In the genomic region with DNA sequence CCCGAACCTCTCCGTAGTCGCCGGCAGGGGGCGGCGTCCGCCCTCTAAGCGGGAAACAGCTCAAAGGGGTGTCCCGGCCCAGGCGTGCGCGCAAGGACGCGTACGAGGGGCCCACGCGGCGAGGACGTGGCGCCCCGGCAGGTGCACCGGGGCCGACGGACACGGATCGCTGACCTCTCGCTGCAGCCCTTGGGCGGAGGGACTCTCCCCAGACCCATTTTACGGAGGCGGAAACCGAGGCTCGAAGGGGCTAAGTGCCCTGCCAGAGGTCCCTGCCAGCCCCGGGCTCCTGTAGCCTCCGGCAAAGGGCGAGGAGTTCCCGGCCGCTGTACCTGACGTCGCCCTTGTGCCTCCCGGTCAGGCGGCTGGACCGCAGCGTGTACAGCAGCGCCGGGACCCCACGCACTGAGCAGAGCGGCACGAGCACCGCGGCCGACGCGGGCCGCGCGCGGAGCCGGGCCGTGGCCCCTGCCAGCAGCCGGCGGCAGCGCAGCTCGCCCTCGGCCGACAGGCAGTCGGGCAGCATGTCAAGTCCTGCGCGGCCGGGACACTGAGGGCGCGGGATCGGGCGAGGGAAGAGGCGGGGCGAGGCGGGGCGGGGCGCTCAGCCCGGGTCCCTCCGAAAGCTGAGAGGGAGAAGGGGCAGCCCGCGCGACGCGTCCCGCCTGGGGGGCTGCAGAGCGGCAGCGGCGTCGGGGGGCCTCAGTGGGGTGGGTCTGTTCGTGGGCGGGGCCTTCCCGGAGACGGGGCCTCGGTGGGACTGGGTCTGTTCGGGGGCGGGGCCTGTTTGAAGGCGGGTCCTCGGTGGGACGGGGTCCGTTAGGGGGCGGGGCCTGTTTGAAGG, we compare ENCODE assay signal across 8 cellular contexts. TPM values are rescaled to one million over a fixed set of nuclear protein-coding genes. Genes with fewer than 3 reads are reported as not detected.
DNase-seq lines count a peak whose midpoint lies in the region; ATAC-seq and TF ChIP-seq lines count a peak whose summit lies in the region.

A gene with protein sequence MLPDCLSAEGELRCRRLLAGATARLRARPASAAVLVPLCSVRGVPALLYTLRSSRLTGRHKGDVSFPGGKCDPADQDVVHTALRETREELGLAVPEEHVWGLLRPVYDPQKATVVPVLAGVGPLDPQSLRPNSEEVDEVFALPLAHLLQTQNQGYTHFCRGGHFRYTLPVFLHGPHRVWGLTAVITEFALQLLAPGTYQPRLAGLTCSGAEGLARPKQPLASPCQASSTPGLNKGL (minus strand): TSS at position 552 of the 844 bp plus-strand sequence. CDS start 26 bp downstream, at position 526.

- TF ChIP-seq CTCF in DND-41 (IDR thresholded peaks at IDR 0.05; ENCODE audit: borderline replicate concordance, extremely low read depth, low read length, poor library complexity, severe bottlenecking) = peak; percentile 94

- H3K4me1 ChIP-seq in DND-41 (ENCODE audit: insufficient read depth, low read length) (peaks cover 66% of the 10 kb centered on the region), SJSA1 (replicated peaks) (peaks cover 23% of the 10 kb centered on the region)

- H3K27ac Mint-ChIP-seq in activated naive CD4-positive, alpha-beta T cell treated with anti-CD3 and anti-CD28 coated beads for 36 hours = peak within 1 kb of the TSS; percentile 90

- H3K27me3 ChIP-seq in DND-41 (ENCODE audit: insufficient read depth, low read length, poor library complexity) = no peaks in the 10 kb centered on the region
- no peaks in the 10 kb centered on the region for H3K27me3 ChIP-seq in SJSA1 (replicated peaks)

- no peaks in the 10 kb centered on the region for H4K20me1 ChIP-seq in DND-41 (ENCODE audit: insufficient read depth, low read length)

- H3K36me3 ChIP-seq in DND-41 (ENCODE audit: insufficient read depth, low read length) (peaks cover 25% of the 10 kb centered on the region), SJSA1 (0 out of 2 replicates have a peak, but pooled peaks cover 5% of the 10 kb centered on the region)

- H3K79me2 ChIP-seq in DND-41 (ENCODE audit: insufficient read depth, low read length) = peaks cover 25% of the 10 kb centered on the region

- H3K27me3 Mint-ChIP-seq in activated naive CD4-positive, alpha-beta T cell treated with anti-CD3 and anti-CD28 coated beads for 36 hours (ENCODE audit: low read depth) = no peaks in the 10 kb centered on the region

- H3K4me3 Mint-ChIP-seq in activated naive CD4-positive, alpha-beta T cell treated with anti-CD3 and anti-CD28 coated beads for 36 hours = peak within 1 kb of the TSS; percentile 85

- peak within 1 kb of the TSS; percentile 97 for H3K27ac ChIP-seq in DND-41 (ENCODE audit: low read length)
- peak within 1 kb of the TSS; percentile 38 for H3K27ac ChIP-seq in SJSA1
- peak within 1 kb of the TSS; percentile 85 for H3K27ac ChIP-seq in temporal lobe (ENCODE audit: low read depth, low read length)

- CTCF ChIA-PET in activated naive CD4-positive, alpha-beta T cell treated with anti-CD3 and anti-CD28 coated beads for 36 hours (lab: Charles Lee) = interaction anchor here (0.6 to 4.2 kb wide), 12 partner anchors 10 to 278 kb away, joined by 3 to 46 read pairs (median 5); a partner anchor contains a TSS

- H3K9me3 Mint-ChIP-seq in activated naive CD4-positive, alpha-beta T cell treated with anti-CD3 and anti-CD28 coated beads for 36 hours = no peaks in the 10 kb centered on the region

- H2AFZ ChIP-seq in DND-41 (ENCODE audit: low read depth, low read length) = peak within 1 kb of the TSS; percentile 92

- peak within 1 kb of the TSS; percentile 98 for H3K4me2 ChIP-seq in DND-41 (ENCODE audit: insufficient read depth, low read length)

- intact Hi-C loops in activated naive CD4-positive, alpha-beta T cell treated with anti-CD3 and anti-CD28 coated beads for 36 hours (cut with micrococcal nuclease) = loop anchor here (1.0 kb wide), 4 partner anchors 15 to 176 kb away; a partner anchor contains a TSS

- H3K9ac ChIP-seq in DND-41 (ENCODE audit: low read depth, low read length) = peak within 1 kb of the TSS; percentile 99

- no peaks in the 10 kb centered on the region for H3K36me3 Mint-ChIP-seq in activated naive CD4-positive, alpha-beta T cell treated with anti-CD3 and anti-CD28 coated beads for 36 hours (ENCODE audit: low read depth)

- DNase-seq in DND-41 (peak; percentile 92), HuH-7.5 (ENCODE audit: low spot score) (peak; percentile 99), SJSA1 (ENCODE audit: low read depth in 1 of 2, low spot score in 2 of 2) (peak; percentile 94), germinal center (ENCODE audit: low spot score) (peak; percentile 81), occipital lobe (lab: John Stamatoyannopoulos, UW) (peak; percentile 82)
- DNase-seq in activated naive CD4-positive, alpha-beta T cell treated with anti-CD3 and anti-CD28 coated beads for 36 hours = peak; percentile 92

- H3K9me3 ChIP-seq in DND-41 (ENCODE audit: insufficient read depth, low read length, severe bottlenecking) (no peaks in the 10 kb centered on the region), SJSA1 (replicated peaks) (peaks cover 6% of the 10 kb centered on the region)

- ATAC-seq in DND-41 (ENCODE audit: insufficient read depth, low read depth) (peak; percentile 66), GM21515 (IDR thresholded peaks at IDR 0.05; ENCODE audit: unreplicated experiment) (peak; percentile 36)

- H3K4me1 Mint-ChIP-seq in activated naive CD4-positive, alpha-beta T cell treated with anti-CD3 and anti-CD28 coated beads for 36 hours (ENCODE audit: low read depth) = peaks cover 5% of the 10 kb centered on the region

- H3K4me3 ChIP-seq in DND-41 (ENCODE audit: low read depth in 1 of 2, low read length in 2 of 2) = peak within 1 kb of the TSS; percentile 45 to 96
- H3K4me3 ChIP-seq in SJSA1 = peak within 1 kb of the TSS; percentile 56

RNA-seq across cellular contexts. Expression of the gene that starts here (rescaled TPM):
- 7.4 and 14.0 TPM in 2 replicates for total RNA-seq in SJSA1 (2014; rRNA removed; shearing (Covaris generic))
- total RNA-seq in activated naive CD4-positive, alpha-beta T cell treated with anti-CD3 and anti-CD28 coated beads for 36 hours = 10 to 100 TPM; 29.7 to 30.4 TPM
- total RNA-seq in occipital lobe = 0.62 TPM
- total RNA-seq in temporal lobe = 2.2 TPM

Comparison
In these comparisons a context has a peak if more than half of its experiments do, and no peak if none do; other contexts are left out.
1. Peak in every context shown above with its lines: DNase-seq, ATAC-seq, H3K4me3 ChIP-seq and H3K27ac ChIP-seq.
2. Peak in DNase-seq in occipital lobe; RNA of the gene not detected or under 1 TPM.
3. H3K27ac ChIP-seq: peak in every context shown above with its lines; median percentile 97 in DND-41; 85 in temporal lobe; 38 in SJSA1.